Comparison of ENCODE assay signal across 1 cellular context in genomic region chr14:103110681-103111296, GRCh38.
TF ChIP-seq lines count a peak whose summit lies in the region.

No MANE protein-coding gene starts in this region.

TF ChIP-seq in HCT116, 20 proteins besides CTCF, POLR2A, EP300 and RAD21 (continued from another document):
- TF ChIP-seq ZBTB33 (IDR thresholded peaks at IDR 0.05; ENCODE audit: extremely low read depth, insufficient replicate concordance, low read length) (no peak), MAX (IDR thresholded peaks at IDR 0.05) (no peak), SIN3A (IDR thresholded peaks at IDR 0.05; ENCODE audit: low read depth) (no peak), ZNF274 (IDR thresholded peaks at IDR 0.05; ENCODE audit: low read depth, low read length) (no peak), FOSL1 (IDR thresholded peaks at IDR 0.05; ENCODE audit: low read depth) (no peak)
